ENCODE assay signal across 8 cellular contexts in genomic region chr2:74178211-74179062, GRCh38. TPM values are rescaled to one million over a fixed set of nuclear protein-coding genes. Genes with fewer than 3 reads are reported as not detected.
DNase-seq lines count a peak whose midpoint lies in the region; ATAC-seq and TF ChIP-seq lines count a peak whose summit lies in the region.

MOB1A (minus strand) TSS chr2:74178879; CDS start chr2:74178674, 205 bp downstream.

- H3K27me3 ChIP-seq in spleen (replicated peaks in 1 of 7), result no peaks in the 10 kb centered on the region

- intact Hi-C loops in spleen (cut with DNase I; ENCODE audit: low total_unique reads), result no loop called here

- peak within 1 kb of the TSS; percentile 62 to 93 (median 79) for H3K4me3 ChIP-seq in spleen

- H3K27me3 Mint-ChIP-seq in immature natural killer cell (ENCODE audit: low read depth in 3 of 3), result peaks cover 2 to 8% (median 6%) of the 10 kb centered on the region in 3 donors

- H3K36me3 ChIP-seq in spleen, result peaks cover 0 to 12% (median 0%) of the 10 kb centered on the region in 6 donors

- 0 to 1% (median 1%) methylated on average over 32 to 84 of the region's 84 CpGs for WGBS in spleen, 5 donors

- H3K9me3 Mint-ChIP-seq in immature natural killer cell, result no peaks in the 10 kb centered on the region

- peaks cover 43 to 47% of the 10 kb centered on the region in 2 donors for H3K4me1 Mint-ChIP-seq in immature natural killer cell

- H3K36me3 Mint-ChIP-seq in immature natural killer cell, result no peaks in the 10 kb centered on the region

- H3K4me3 Mint-ChIP-seq in immature natural killer cell, result peak within 1 kb of the TSS; percentile 92 to 97 (median 94)

- H3K9me3 ChIP-seq in spleen, result no peaks in the 10 kb centered on the region

- peaks cover 31 to 88% (median 68%) of the 10 kb centered on the region in 6 donors for H3K4me1 ChIP-seq in spleen

- peak within 1 kb of the TSS; percentile 88 to 97 (median 93) for H3K27ac Mint-ChIP-seq in immature natural killer cell

- peak; percentile 98 for DNase-seq in AG08396 (ENCODE audit: low spot score)
- peak; percentile 96 for DNase-seq in NCI-H345 treated with DMSO at 0.1 percent for 48 hours (lab: John Stamatoyannopoulos, UW; ENCODE audit: unreplicated experiment)
- DNase-seq in activated CD4-positive, CD25-positive, alpha-beta regulatory T cell (lab: John Stamatoyannopoulos, UW), result peak; percentile 88 to 95 (median 93)
- DNase-seq in central memory CD4-positive, alpha-beta T cell, result peak; percentile 96
- DNase-seq in immature natural killer cell, result peak; percentile 98 to 99 (median 99)
- peak; percentile 99 for DNase-seq in spleen

- ATAC-seq in GM19023 (IDR thresholded peaks at IDR 0.05; ENCODE audit: unreplicated experiment), result peak; percentile 82
- peak; percentile 83 for ATAC-seq in HG03280 (IDR thresholded peaks at IDR 0.05; ENCODE audit: unreplicated experiment)

- peak in 5 of 11 experiments; percentile 19 to 65 (median 38) for TF ChIP-seq CTCF in spleen (IDR thresholded peaks at IDR 0.05 in 8 of 11, conservative IDR thresholded peaks at IDR 0.05 in 3 of 11)

- TF ChIP-seq POLR2A in spleen (IDR thresholded peaks at IDR 0.05), result peak; percentile 72 to 86 (median 75)

- H3K27ac ChIP-seq in spleen, result peak within 1 kb of the TSS; percentile 93 to 99 (median 98)

RNA-seq across cellular contexts. Expression of gene MOB1A, which starts in this region (rescaled TPM):
- polyA plus RNA-seq in immature natural killer cell (100 to 1,000 TPM; 198 to 215 (median 208) TPM), spleen (10 to 100 TPM; 55.0 to 87.1 (median 62.8) TPM)
- total RNA-seq in spleen, result 100 to 1,000 TPM; 144 to 198 (median 177) TPM

Comparison
In these comparisons a context has a peak if more than half of its experiments do, and no peak if none do; other contexts are left out.
1. Peak in every context shown above with its lines: DNase-seq, ATAC-seq, H3K4me3 ChIP-seq and H3K27ac ChIP-seq.